20 cellular contexts compared by ENCODE assay signal in genomic region chr2:80293026-80293425, GRCh38. TPM values are rescaled to one million over a fixed set of nuclear protein-coding genes. Genes with fewer than 3 reads are reported as not detected.
"Had no signal": no experiment of that assay in that cellular context is flagged by ENCODE, and none has a peak within 500 bp of the region (broad histone marks: within the 10 kb centered on the region; RNA-seq: fewer than 3 reads in every experiment).

No MANE protein-coding gene starts in this region.

- H3K36me3 Mint-ChIP-seq: naive thymus-derived CD8-positive, alpha-beta T cell had no signal

- ATAC-seq: foreskin keratinocyte; heart left ventricle; naive thymus-derived CD8-positive, alpha-beta T cell had no signal

- H3K9me3 Mint-ChIP-seq: neural crest cell had no signal

- H3K27ac Mint-ChIP-seq: naive thymus-derived CD8-positive, alpha-beta T cell had no signal

- H3K4me1 Mint-ChIP-seq: naive thymus-derived CD8-positive, alpha-beta T cell had no signal

- DNase-seq: colonic mucosa; dermis blood vessel endothelial cell; esophagus squamous epithelium; foreskin keratinocyte; heart left ventricle; kidney glomerular epithelial cell; mucosa of descending colon; naive thymus-derived CD8-positive, alpha-beta T cell; small intestine; stimulated activated CD4-positive, alpha-beta T cell treated with anti-CD3 and anti-CD28 coated beads, Interleukin-12 subunit alpha, Interleukin-12 subunit beta, amount 100 ng/mL, for 4 hours; stimulated activated naive CD4-positive, alpha-beta T cell; stomach; upper lobe of left lung; uterus had no signal

- H3K4me3 Mint-ChIP-seq: naive thymus-derived CD8-positive, alpha-beta T cell; neural crest cell had no signal

RNA-seq across cellular contexts. Expression of gene LRRTM1, which starts 11.5 kb away (rescaled TPM):
- total RNA-seq: dermis blood vessel endothelial cell; foreskin keratinocyte; glomerular endothelial cell; liver; lung microvascular endothelial cell; mesenteric fat pad; naive thymus-derived CD8-positive, alpha-beta T cell; osteocyte had no signal
